13 cellular contexts compared by ENCODE assay signal in genomic region chr21:35503646-35504045, GRCh38.
DNase-seq lines count a peak whose midpoint lies in the region; ATAC-seq, FAIRE-seq and TF ChIP-seq lines count a peak whose summit lies in the region.
"Had no signal": no experiment of that assay in that cellular context is flagged by ENCODE, and none has a peak within 500 bp of the region (broad histone marks: within the 10 kb centered on the region; RNA-seq: fewer than 3 reads in every experiment).

No MANE protein-coding gene starts in this region.

- TF ChIP-seq EP300 in HepG2 (IDR thresholded peaks at IDR 0.05; ENCODE audit: low read depth in 2 of 2, low read length in 2 of 2) (no peak), HepG2 (CRISPR knock-in tag; IDR thresholded peaks at IDR 0.05; ENCODE audit: borderline replicate concordance) (no peak)

- no peak for TF ChIP-seq RAD21 in HepG2 (CRISPR knock-in tag; IDR thresholded peaks at IDR 0.05)

- H3K4me3 Mint-ChIP-seq in activated CD4-positive, alpha-beta T cell treated with anti-CD3 and anti-CD28 coated beads, Interleukin-2, amount 10 ng/mL, durations not matched to agents 7 days and 5 days: peak overlapping the region; percentile 14

- no peaks in the 10 kb centered on the region for H3K27me3 ChIP-seq in right lobe of liver
- H3K27me3 ChIP-seq in HepG2 (ENCODE audit: control insufficient read depth in 1 of 2, insufficient read depth in 2 of 2, low read length in 2 of 2): no peaks in the 10 kb centered on the region
- H3K27me3 ChIP-seq in heart right ventricle: peaks cover 0 to 45% (median 12%) of the 10 kb centered on the region in 7 donors
- no peaks in the 10 kb centered on the region for H3K27me3 ChIP-seq in thymus (ENCODE audit: control insufficient read depth, insufficient read depth)

- H3K27ac Mint-ChIP-seq in activated CD4-positive, alpha-beta T cell treated with anti-CD3 and anti-CD28 coated beads, Interleukin-2, amount 10 ng/mL, durations not matched to agents 7 days and 5 days: peak overlapping the region; percentile 86

- H3K36me3 ChIP-seq in right lobe of liver: no peaks in the 10 kb centered on the region
- no peaks in the 10 kb centered on the region for H3K36me3 ChIP-seq in HepG2 (replicated peaks in 1 of 2; ENCODE audit: control insufficient read depth in 1 of 2, insufficient read depth in 2 of 2, low read length in 2 of 2)
- H3K36me3 ChIP-seq in heart right ventricle: no peaks in the 10 kb centered on the region
- H3K36me3 ChIP-seq in thymus (ENCODE audit: control insufficient read depth, insufficient read depth): no peaks in the 10 kb centered on the region
- H3K36me3 ChIP-seq: WERI-Rb-1 had no signal

- TF ChIP-seq CTCF in right lobe of liver (IDR thresholded peaks at IDR 0.05): no peak
- TF ChIP-seq CTCF in HepG2 (CRISPR knock-in tag; IDR thresholded peaks at IDR 0.05): no peak
- TF ChIP-seq CTCF in heart right ventricle (IDR thresholded peaks at IDR 0.05): no peak

- TF ChIP-seq POLR2A in right lobe of liver (IDR thresholded peaks at IDR 0.05): no peak
- no peak for TF ChIP-seq POLR2A in HepG2 (IDR thresholded peaks at IDR 0.05; ENCODE audit: insufficient read depth in 1 of 2, low read depth in 2 of 2, low read length in 2 of 2)

- no peak overlapping the region for H3K27ac ChIP-seq in right lobe of liver
- H3K27ac ChIP-seq in HepG2 (ENCODE audit: extremely low read length, insufficient read depth, low read length): no peak overlapping the region
- peak overlapping the region in 7 of 10 donors; percentile 18 to 84 (median 42) for H3K27ac ChIP-seq in heart right ventricle
- H3K27ac ChIP-seq in thymus (ENCODE audit: low read depth): peak overlapping the region; percentile 81
- H3K27ac ChIP-seq: parathyroid adenoma, WERI-Rb-1 had no signal

- intact Hi-C loops in right lobe of liver (cut with DNase I): no loop called here
- intact Hi-C loops in HepG2 (cut with micrococcal nuclease; ENCODE audit: unreplicated experiment): loop anchor here (10.0 kb wide), 2 partner anchors 449 to 609 kb away; no protein-coding TSS in a partner anchor
- intact Hi-C loops in heart right ventricle (cut with DNase I): loop anchor here in 1 of 10 donors (10.0 kb wide), 1 partner anchor 759 kb away; no protein-coding TSS in a partner anchor

- H3K4me2 ChIP-seq in HepG2 (ENCODE audit: low read depth, low read length): no peak overlapping the region

- no peaks in the 10 kb centered on the region for H3K9me3 Mint-ChIP-seq in activated CD4-positive, alpha-beta T cell treated with anti-CD3 and anti-CD28 coated beads, Interleukin-2, amount 10 ng/mL, durations not matched to agents 7 days and 5 days

- no peaks in the 10 kb centered on the region for H3K79me2 ChIP-seq in HepG2 (ENCODE audit: insufficient read depth, low read length)
- H3K79me2 ChIP-seq: parathyroid adenoma had no signal

- POLR2A ChIA-PET in HepG2 (lab: Yijun Ruan, JAX): no interaction called here
- POLR2A ChIA-PET in activated CD4-positive, alpha-beta T cell treated with anti-CD3 and anti-CD28 coated beads, Interleukin-2, amount 10 ng/mL, durations not matched to agents 7 days and 5 days (lab: Charles Lee): no interaction called here

- DNase-seq in right lobe of liver (no peak), HepG2 (ENCODE audit: low spot score) (no peak), heart right ventricle (peak in 1 of 2 donors; percentile 33), UCSD-AML1 (lab: John Stamatoyannopoulos, UW; ENCODE audit: unreplicated experiment) (no peak)
- DNase-seq in activated CD4-positive, alpha-beta T cell treated with anti-CD3 and anti-CD28 coated beads, Interleukin-2, amount 10 ng/mL, durations not matched to agents 7 days and 5 days: peak; percentile 42
- no peak for DNase-seq in activated effector memory CD4-positive, alpha-beta T cell treated with anti-CD3 and anti-CD28 coated beads, Interleukin-2, amount 50 U/mL, for 16 hours
- DNase-seq: Caco-2, NCI-H69, WERI-Rb-1 had no signal

- CTCF ChIA-PET in HepG2 (lab: Yijun Ruan, JAX; ENCODE audit: low intra/inter-chr PET ratio, low total read pairs): no interaction called here
- CTCF ChIA-PET in activated CD4-positive, alpha-beta T cell treated with anti-CD3 and anti-CD28 coated beads, Interleukin-2, amount 10 ng/mL, durations not matched to agents 7 days and 5 days (lab: Charles Lee): interaction anchor here (1.0 kb wide), 1 partner anchor 9 kb away, joined by 3 read pairs; no protein-coding TSS in a partner anchor

- H3K27me3 Mint-ChIP-seq in activated CD4-positive, alpha-beta T cell treated with anti-CD3 and anti-CD28 coated beads, Interleukin-2, amount 10 ng/mL, durations not matched to agents 7 days and 5 days: peaks cover 2% of the 10 kb centered on the region

- no peak overlapping the region for H2AFZ ChIP-seq in HepG2 (ENCODE audit: low read length)
- H2AFZ ChIP-seq: parathyroid adenoma had no signal

- H3K36me3 Mint-ChIP-seq in activated CD4-positive, alpha-beta T cell treated with anti-CD3 and anti-CD28 coated beads, Interleukin-2, amount 10 ng/mL, durations not matched to agents 7 days and 5 days (ENCODE audit: low read depth): no peaks in the 10 kb centered on the region

- FAIRE-seq in HepG2 (lab: Jason Lieb, UNC): no peak
- FAIRE-seq: H54 had no signal

- in situ Hi-C loops in HepG2 (cut with HindIII; ENCODE audit: extremely low pct_ligation_motif_present, low pct_unique_long_range_greater_than_20kb): no loop called here

- no peak overlapping the region for H3K9ac ChIP-seq in HepG2 (ENCODE audit: insufficient read depth, low read depth, low read length)
- H3K9ac ChIP-seq: parathyroid adenoma had no signal

- H3K9me3 ChIP-seq in right lobe of liver (no peaks in the 10 kb centered on the region), HepG2 (ENCODE audit: low read length) (no peaks in the 10 kb centered on the region), heart right ventricle (no peaks in the 10 kb centered on the region), thymus (ENCODE audit: control insufficient read depth) (no peaks in the 10 kb centered on the region)
- H3K9me3 ChIP-seq: Caco-2 had no signal

- WGBS in right lobe of liver (ENCODE audit: insufficient coverage, low coverage, low lambda C conversion rate, missing lambda C conversion rate): 16% methylated on average over 5 of the region's 5 CpGs
- 48% methylated on average over 5 of the region's 5 CpGs for WGBS in HepG2 (ENCODE audit: low lambda C conversion rate)
- 15 to 20% methylated on average over 5 of the region's 5 CpGs for WGBS in heart right ventricle, 2 donors
- 1% methylated on average over 5 of the region's 5 CpGs for WGBS in thymus

- H4K20me1 ChIP-seq in HepG2 (ENCODE audit: insufficient read depth, low read length): no peaks in the 10 kb centered on the region

- peaks cover 32% of the 10 kb centered on the region for H3K4me1 Mint-ChIP-seq in activated CD4-positive, alpha-beta T cell treated with anti-CD3 and anti-CD28 coated beads, Interleukin-2, amount 10 ng/mL, durations not matched to agents 7 days and 5 days

- no TSS peak for BruUV-seq in HepG2 (replicated peaks; lab: Mats Ljungman, UMichigan)

- H3K4me1 ChIP-seq in right lobe of liver (no peaks in the 10 kb centered on the region), HepG2 (ENCODE audit: insufficient read depth, low read length) (peaks cover 5% of the 10 kb centered on the region; the same call in 1 of the 2 replicates), heart right ventricle (peaks cover 0 to 47% (median 0%) of the 10 kb centered on the region in 9 donors), thymus (ENCODE audit: control insufficient read depth, insufficient read depth, low read length) (peaks cover 9% of the 10 kb centered on the region)
- H3K4me1 ChIP-seq: parathyroid adenoma had no signal

- H3K4me3 ChIP-seq in right lobe of liver: no peak overlapping the region
- no peak overlapping the region for H3K4me3 ChIP-seq in HepG2 (replicated peaks in 1 of 3; ENCODE audit: insufficient read depth in 1 of 3, low read depth in 2 of 3, low read length in 3 of 3)
- H3K4me3 ChIP-seq in heart right ventricle: no peak overlapping the region
- no peak overlapping the region for H3K4me3 ChIP-seq in thymus (ENCODE audit: low read length)

- ATAC-seq in right lobe of liver (peak in 3 of 4 donors; percentile 28 to 53 (median 41)), HepG2 (no peak), heart right ventricle (peak in 7 of 8 donors; percentile 47 to 82 (median 72)), GM18870 (IDR thresholded peaks at IDR 0.05; ENCODE audit: unreplicated experiment) (no peak)

TF ChIP-seq in HepG2, 621 proteins besides CTCF, POLR2A, EP300 and RAD21 (continues in another document):
- TF ChIP-seq ZNF607 (CRISPR knock-in tag; IDR thresholded peaks at IDR 0.05; ENCODE audit: borderline replicate concordance): no peak
- no peak for TF ChIP-seq ZFP62 (CRISPR knock-in tag; IDR thresholded peaks at IDR 0.05)
- TF ChIP-seq KMT2B (CRISPR knock-in tag; IDR thresholded peaks at IDR 0.05): no peak

Comparison
In these comparisons a context has a peak if more than half of its experiments do, and no peak if none do; other contexts are left out.
1. ATAC-seq: peak in right lobe of liver (3 of 4) and heart right ventricle (7 of 8); none in HepG2 (single experiment) and GM18870 (single experiment).
2. H3K27ac ChIP-seq: peak in heart right ventricle (7 of 10) and thymus (single experiment); none in right lobe of liver (0 of 3) and HepG2 (single experiment).